In the genomic region with DNA sequence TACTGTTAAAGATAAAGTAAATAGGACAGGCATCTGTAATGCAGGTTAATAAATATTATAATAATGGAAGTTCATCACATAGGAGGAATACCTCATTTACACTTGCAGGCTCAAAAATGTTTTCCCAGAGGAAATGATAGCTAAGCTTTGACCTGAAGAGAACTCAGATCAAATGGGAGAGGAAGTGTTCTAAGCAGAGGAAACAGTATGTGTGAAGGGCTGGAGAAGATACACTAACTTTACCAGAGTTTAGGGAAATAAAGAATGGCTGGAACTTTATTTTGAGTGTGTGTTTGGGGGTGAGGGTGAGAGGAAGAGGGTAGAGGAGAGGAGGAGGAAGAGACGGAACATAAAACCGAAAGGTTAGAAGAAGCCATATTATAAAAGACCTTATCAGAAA, we compare ENCODE assay signal across 25 cellular contexts. TPM values are rescaled to one million over a fixed set of nuclear protein-coding genes. Genes with fewer than 3 reads are reported as not detected.
DNase-seq lines count a peak whose midpoint lies in the region; TF ChIP-seq lines count a peak whose summit lies in the region.
"Had no signal": no experiment of that assay in that cellular context is flagged by ENCODE, and none has a peak within 500 bp of the region (broad histone marks: within the 10 kb centered on the region; RNA-seq: fewer than 3 reads in every experiment).

No MANE protein-coding gene starts in this region.

- no peaks in the 10 kb centered on the region for H3K9me3 Mint-ChIP-seq in activated CD4-positive, alpha-beta memory T cell treated with anti-CD3 and anti-CD28 coated beads for 36 hours
- H3K9me3 Mint-ChIP-seq in activated CD4-positive, alpha-beta memory T cell treated with anti-CD3 and anti-CD28 coated beads, Interleukin-2, amount 10 ng/mL, durations not matched to agents 7 days and 5 days: no peaks in the 10 kb centered on the region
- H3K9me3 Mint-ChIP-seq in chondrocyte (ENCODE audit: low read depth): no peaks in the 10 kb centered on the region
- H3K9me3 Mint-ChIP-seq in activated T-cell treated with anti-CD3 and anti-CD28 coated beads, Interleukin-2, amount 50 U/mL, for 24 hours: no peaks in the 10 kb centered on the region
- H3K9me3 Mint-ChIP-seq: activated T-cell treated with anti-CD3 and anti-CD28 coated beads, Interleukin-2, amount 50 U/mL, for 72 hours; endodermal cell had no signal

- H3K4me3 ChIP-seq in Karpas-422 (ENCODE audit: low read length) (no peak overlapping the region), neutrophil (ENCODE audit: low read depth in 1 of 2, low read length in 1 of 2) (no peak overlapping the region)
- H3K4me3 ChIP-seq: body of pancreas, lower lobe of right lung, spleen, tibial artery had no signal

- peaks cover 17% of the 10 kb centered on the region for H4K20me1 ChIP-seq in Karpas-422 (ENCODE audit: insufficient read depth, low read depth, low read length)

- H3K27ac ChIP-seq in Karpas-422 (ENCODE audit: low read length) (peak overlapping the region; percentile 3; the same call in 1 of the 2 replicates), neutrophil (peak overlapping the region; percentile 59)
- H3K27ac ChIP-seq: body of pancreas, lower lobe of right lung, RWPE1, tibial artery had no signal

- intact Hi-C loops in activated CD4-positive, alpha-beta memory T cell treated with anti-CD3 and anti-CD28 coated beads for 36 hours (cut with micrococcal nuclease): loop anchor here (10.0 kb wide), 1 partner anchor 213 kb away; a partner anchor contains a TSS

- H2AFZ ChIP-seq in Karpas-422 (ENCODE audit: low read length): no peak overlapping the region

- H3K4me1 Mint-ChIP-seq in activated CD4-positive, alpha-beta memory T cell treated with anti-CD3 and anti-CD28 coated beads for 36 hours (ENCODE audit: low read depth): peaks cover 51% of the 10 kb centered on the region
- H3K4me1 Mint-ChIP-seq in activated CD4-positive, alpha-beta memory T cell treated with anti-CD3 and anti-CD28 coated beads, Interleukin-2, amount 10 ng/mL, durations not matched to agents 7 days and 5 days: peaks cover 19% of the 10 kb centered on the region
- H3K4me1 Mint-ChIP-seq in chondrocyte (ENCODE audit: low read depth): peaks cover 52% of the 10 kb centered on the region
- H3K4me1 Mint-ChIP-seq in activated T-cell treated with anti-CD3 and anti-CD28 coated beads, Interleukin-2, amount 50 U/mL, for 24 hours (ENCODE audit: low read depth): peaks cover 60% of the 10 kb centered on the region

- H3K9me3 ChIP-seq in Karpas-422 (ENCODE audit: low read length) (no peaks in the 10 kb centered on the region), neutrophil (no peaks in the 10 kb centered on the region)
- H3K9me3 ChIP-seq: body of pancreas, lower lobe of right lung, spleen, tibial artery had no signal

- CTCF ChIA-PET in activated CD4-positive, alpha-beta memory T cell treated with anti-CD3 and anti-CD28 coated beads for 36 hours (lab: Charles Lee): interaction anchor here (1.0 kb wide), 1 partner anchor 11 kb away, joined by 3 read pairs; no protein-coding TSS in a partner anchor
- CTCF ChIA-PET in activated CD4-positive, alpha-beta memory T cell treated with anti-CD3 and anti-CD28 coated beads, Interleukin-2, amount 10 ng/mL, durations not matched to agents 7 days and 5 days (lab: Charles Lee): interaction anchor here (1.0 kb wide), 1 partner anchor 10 kb away, joined by 3 read pairs; no protein-coding TSS in a partner anchor

- no peak overlapping the region for H3K9ac ChIP-seq in Karpas-422 (ENCODE audit: low read length)

- H3K36me3 Mint-ChIP-seq in activated CD4-positive, alpha-beta memory T cell treated with anti-CD3 and anti-CD28 coated beads for 36 hours: no peaks in the 10 kb centered on the region
- H3K36me3 Mint-ChIP-seq in activated CD4-positive, alpha-beta memory T cell treated with anti-CD3 and anti-CD28 coated beads, Interleukin-2, amount 10 ng/mL, durations not matched to agents 7 days and 5 days (ENCODE audit: low read depth): peaks cover 8% of the 10 kb centered on the region
- H3K36me3 Mint-ChIP-seq in chondrocyte (ENCODE audit: low read depth): no peaks in the 10 kb centered on the region
- H3K36me3 Mint-ChIP-seq in activated T-cell treated with anti-CD3 and anti-CD28 coated beads, Interleukin-2, amount 50 U/mL, for 24 hours (ENCODE audit: low read depth): peaks cover 14% of the 10 kb centered on the region

- TF ChIP-seq CTCF in chondrocyte (IDR thresholded peaks at IDR 0.05) (no peak), neutrophil (IDR thresholded peaks at IDR 0.05) (no peak)

- no peak overlapping the region for H3K4me2 ChIP-seq in Karpas-422 (ENCODE audit: low read depth, low read length, poor library complexity, severe bottlenecking)

- no peaks in the 10 kb centered on the region for H3K27me3 Mint-ChIP-seq in activated CD4-positive, alpha-beta memory T cell treated with anti-CD3 and anti-CD28 coated beads for 36 hours
- no peaks in the 10 kb centered on the region for H3K27me3 Mint-ChIP-seq in activated CD4-positive, alpha-beta memory T cell treated with anti-CD3 and anti-CD28 coated beads, Interleukin-2, amount 10 ng/mL, durations not matched to agents 7 days and 5 days
- H3K27me3 Mint-ChIP-seq in chondrocyte (ENCODE audit: low read depth): no peaks in the 10 kb centered on the region
- no peaks in the 10 kb centered on the region for H3K27me3 Mint-ChIP-seq in activated T-cell treated with anti-CD3 and anti-CD28 coated beads, Interleukin-2, amount 50 U/mL, for 24 hours
- H3K27me3 Mint-ChIP-seq: activated naive CD8-positive, alpha-beta T cell had no signal

- no peaks in the 10 kb centered on the region for H3K27me3 ChIP-seq in Karpas-422 (ENCODE audit: low read length)
- H3K27me3 ChIP-seq in neutrophil: no peaks in the 10 kb centered on the region
- H3K27me3 ChIP-seq: body of pancreas, spleen, tibial artery had no signal

- H3K27ac Mint-ChIP-seq in activated CD4-positive, alpha-beta memory T cell treated with anti-CD3 and anti-CD28 coated beads for 36 hours: peak overlapping the region; percentile 4
- no peak overlapping the region for H3K27ac Mint-ChIP-seq in activated CD4-positive, alpha-beta memory T cell treated with anti-CD3 and anti-CD28 coated beads, Interleukin-2, amount 10 ng/mL, durations not matched to agents 7 days and 5 days
- H3K27ac Mint-ChIP-seq in chondrocyte (ENCODE audit: unreplicated experiment): peak overlapping the region; percentile 80
- H3K27ac Mint-ChIP-seq in activated T-cell treated with anti-CD3 and anti-CD28 coated beads, Interleukin-2, amount 50 U/mL, for 24 hours: no peak overlapping the region
- H3K27ac Mint-ChIP-seq: activated naive CD8-positive, alpha-beta T cell; activated T-cell treated with anti-CD3 and anti-CD28 coated beads, Interleukin-2, amount 50 U/mL, for 72 hours had no signal

- DNase-seq in activated CD4-positive, alpha-beta memory T cell treated with anti-CD3 and anti-CD28 coated beads for 36 hours: no peak
- DNase-seq in activated CD4-positive, alpha-beta memory T cell treated with anti-CD3 and anti-CD28 coated beads, Interleukin-2, amount 10 ng/mL, durations not matched to agents 7 days and 5 days: no peak
- DNase-seq in Karpas-422 (no peak), chondrocyte (ENCODE audit: low spot score) (no peak), NCI-H446 (lab: John Stamatoyannopoulos, UW) (no peak), NCI-H2171 treated with DMSO at 0.1 percent for 48 hours (lab: John Stamatoyannopoulos, UW) (no peak)
- DNase-seq in activated T-cell treated with anti-CD3 and anti-CD28 coated beads, Interleukin-2, amount 50 U/mL, for 24 hours: no peak
- DNase-seq: 8988T; activated CD4-positive, alpha-beta T cell treated with anti-CD3 and anti-CD28 coated beads for 1 hour; activated T-cell treated with anti-CD3 and anti-CD28 coated beads, Interleukin-2, amount 50 U/mL, for 72 hours; body of pancreas; EL; endodermal cell; kidney; lower lobe of right lung; NCI-H1436 treated with DMSO at 0.1 percent for 48 hours; NCI-H526; retina; spleen; stimulated activated CD4-positive, alpha-beta T cell treated with anti-CD3 and anti-CD28 coated beads, Interleukin-4, amount 100 ng/mL, for 4 hours; stimulated activated naive CD8-positive, alpha-beta T cell treated with anti-CD3 and anti-CD28 coated beads, Interleukin-15, Interleukin-2, amounts not matched to agents 100 U/mL and 50 U/mL, for 24 hours; tibial artery had no signal

- no peak overlapping the region for H3K4me3 Mint-ChIP-seq in activated CD4-positive, alpha-beta memory T cell treated with anti-CD3 and anti-CD28 coated beads for 36 hours
- no peak overlapping the region for H3K4me3 Mint-ChIP-seq in activated CD4-positive, alpha-beta memory T cell treated with anti-CD3 and anti-CD28 coated beads, Interleukin-2, amount 10 ng/mL, durations not matched to agents 7 days and 5 days
- no peak overlapping the region for H3K4me3 Mint-ChIP-seq in chondrocyte (ENCODE audit: unreplicated experiment)
- H3K4me3 Mint-ChIP-seq in activated T-cell treated with anti-CD3 and anti-CD28 coated beads, Interleukin-2, amount 50 U/mL, for 24 hours: no peak overlapping the region
- H3K4me3 Mint-ChIP-seq: activated naive CD8-positive, alpha-beta T cell; activated T-cell treated with anti-CD3 and anti-CD28 coated beads, Interleukin-2, amount 50 U/mL, for 72 hours; endodermal cell had no signal

- no peaks in the 10 kb centered on the region for H3K9me2 ChIP-seq in Karpas-422 (replicated peaks; ENCODE audit: insufficient read depth, low read length)

- POLR2A ChIA-PET in activated CD4-positive, alpha-beta memory T cell treated with anti-CD3 and anti-CD28 coated beads for 36 hours (lab: Charles Lee): no interaction called here
- POLR2A ChIA-PET in activated CD4-positive, alpha-beta memory T cell treated with anti-CD3 and anti-CD28 coated beads, Interleukin-2, amount 10 ng/mL, durations not matched to agents 7 days and 5 days (lab: Charles Lee): no interaction called here

- H3K4me1 ChIP-seq in Karpas-422 (ENCODE audit: low read length): peaks cover 54% of the 10 kb centered on the region
- H3K4me1 ChIP-seq in neutrophil (ENCODE audit: control insufficient read depth in 1 of 2, insufficient read depth in 1 of 2, low read depth in 1 of 2, low read length in 1 of 2): peaks cover 14 to 19% of the 10 kb centered on the region in 2 experiments

- H3K36me3 ChIP-seq in Karpas-422 (ENCODE audit: insufficient read depth, low read length): no peaks in the 10 kb centered on the region
- no peaks in the 10 kb centered on the region for H3K36me3 ChIP-seq in neutrophil
- H3K36me3 ChIP-seq: lower lobe of right lung, spleen, tibial artery had no signal

- H3K79me2 ChIP-seq in Karpas-422 (ENCODE audit: low read length): peaks cover 98% of the 10 kb centered on the region

RNA-seq across cellular contexts. Expression of a gene that starts 34.0 kb away (rescaled TPM):
- total RNA-seq in activated CD4-positive, alpha-beta memory T cell treated with anti-CD3 and anti-CD28 coated beads for 36 hours: 1 to 10 TPM; 3.9 to 5.9 TPM
- 1 to 10 TPM; 3.7 to 4.2 TPM for total RNA-seq in activated CD4-positive, alpha-beta memory T cell treated with anti-CD3 and anti-CD28 coated beads, Interleukin-2, amount 10 ng/mL, durations not matched to agents 7 days and 5 days
- 7.8 and 10.2 TPM in 2 replicates for total RNA-seq in Karpas-422 (2014; rRNA removed; shearing (Covaris generic); ENCODE audit: low replicate concordance)
- total RNA-seq in chondrocyte: 4.4 to 8.5 TPM (median 5.3 TPM) in 3 replicates

RNA-seq across cellular contexts. Expression of a gene that starts 34.8 kb away (rescaled TPM):
- total RNA-seq in activated CD4-positive, alpha-beta memory T cell treated with anti-CD3 and anti-CD28 coated beads for 36 hours: 10 to 100 TPM; 17.4 to 19.4 TPM
- 10 to 100 TPM; 22.3 to 25.4 TPM for total RNA-seq in activated CD4-positive, alpha-beta memory T cell treated with anti-CD3 and anti-CD28 coated beads, Interleukin-2, amount 10 ng/mL, durations not matched to agents 7 days and 5 days
- total RNA-seq in Karpas-422 (2014; rRNA removed; shearing (Covaris generic); ENCODE audit: low replicate concordance): 31.3 and 59.0 TPM in 2 replicates
- 39.5 to 46.5 TPM (median 41.5 TPM) in 3 replicates for total RNA-seq in chondrocyte

Comparison
In these comparisons a context has a peak if more than half of its experiments do, and no peak if none do; other contexts are left out.
1. H3K27ac Mint-ChIP-seq: peak in activated CD4-positive, alpha-beta memory T cell treated with anti-CD3 and anti-CD28 coated beads for 36 hours (single experiment) and chondrocyte (single experiment); none in activated CD4-positive, alpha-beta memory T cell treated with anti-CD3 and anti-CD28 coated beads, Interleukin-2, amount 10 ng/mL, durations not matched to agents 7 days and 5 days (single experiment) and activated T-cell treated with anti-CD3 and anti-CD28 coated beads, Interleukin-2, amount 50 U/mL, for 24 hours (single experiment).